ENCODE assay signal across 10 cellular contexts in the genomic region with DNA sequence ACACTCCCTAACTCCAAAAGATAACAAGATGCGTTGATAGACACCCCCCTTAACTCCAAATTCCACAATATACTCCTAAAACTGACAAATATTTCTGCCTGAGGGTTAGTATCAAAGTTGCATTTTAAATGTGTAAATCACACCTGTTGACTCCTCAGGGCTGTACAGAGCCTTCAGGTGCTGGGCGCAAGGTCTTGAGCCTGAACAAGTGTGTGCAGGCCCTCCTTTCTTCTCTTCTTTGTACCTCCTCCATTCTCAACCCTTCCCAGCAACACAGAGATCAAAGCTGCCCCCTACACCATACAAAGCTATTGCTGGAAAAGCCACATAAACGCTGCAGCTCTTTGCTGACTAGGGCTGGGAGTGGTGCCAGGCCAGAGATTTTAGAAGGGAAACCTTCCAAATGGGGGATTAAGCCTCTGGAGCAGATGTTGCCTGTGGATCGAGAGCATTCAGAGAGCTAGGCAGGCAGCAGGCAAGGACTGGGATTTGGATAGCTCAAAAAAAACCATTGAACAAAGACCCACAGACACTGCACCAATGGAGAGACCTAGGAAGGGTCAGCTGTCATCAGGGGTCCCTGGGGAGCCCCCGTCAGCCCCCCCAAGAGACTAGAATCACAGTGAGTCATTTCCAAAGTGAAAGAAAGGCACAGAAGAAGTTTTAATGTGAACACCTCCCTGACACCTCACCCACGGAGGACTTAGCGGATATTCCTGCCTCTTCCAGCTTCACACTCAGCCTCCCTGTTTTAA. TPM values are rescaled to one million over a fixed set of nuclear protein-coding genes. Genes with fewer than 3 reads are reported as not detected.
DNase-seq lines count a peak whose midpoint lies in the region; ATAC-seq and TF ChIP-seq lines count a peak whose summit lies in the region.
"Had no signal": no experiment of that assay in that cellular context is flagged by ENCODE, and none has a peak within 500 bp of the region (broad histone marks: within the 10 kb centered on the region; RNA-seq: fewer than 3 reads in every experiment).

No MANE protein-coding gene starts in this region.

- no peaks in the 10 kb centered on the region for H3K36me3 ChIP-seq in esophagus muscularis mucosa
- H3K36me3 ChIP-seq in neuronal stem cell (replicated peaks in 1 of 2; ENCODE audit: control insufficient read depth in 2 of 2, insufficient read depth in 2 of 2, low read length in 2 of 2): no peaks in the 10 kb centered on the region
- H3K36me3 ChIP-seq in lower lobe of right lung: no peaks in the 10 kb centered on the region
- no peaks in the 10 kb centered on the region for H3K36me3 ChIP-seq in WERI-Rb-1

- 28% methylated on average over 7 of the region's 7 CpGs for WGBS in esophagus muscularis mucosa
- WGBS in neuronal stem cell (ENCODE audit: extremely low coverage in 2 of 2, insufficient read length in 2 of 2, insufficient replicate concordance in 1 of 2), 2 donors: no CpG with 5 or more reads among the region's 7 CpGs

- H2AK5ac ChIP-seq in neuronal stem cell (ENCODE audit: low read depth, low read length): no peak overlapping the region

- H3K9ac ChIP-seq in neuronal stem cell (ENCODE audit: low read depth, low read length, poor library complexity): no peak overlapping the region

- peak overlapping the region; percentile 73 for H2AFZ ChIP-seq in neuronal stem cell (ENCODE audit: low read length)

- H2BK120ac ChIP-seq in neuronal stem cell (ENCODE audit: low read depth, low read length): no peak overlapping the region

- no peaks in the 10 kb centered on the region for H3K27me3 ChIP-seq in esophagus muscularis mucosa
- H3K27me3 ChIP-seq in neuronal stem cell (ENCODE audit: control insufficient read depth in 3 of 3, insufficient read depth in 3 of 3, low read depth in 1 of 3, low read length in 3 of 3): no peaks in the 10 kb centered on the region
- no peaks in the 10 kb centered on the region for H3K27me3 ChIP-seq in lower lobe of right lung (ENCODE audit: low read depth)
- no peaks in the 10 kb centered on the region for H3K27me3 ChIP-seq in WERI-Rb-1 (ENCODE audit: insufficient read depth, low read depth, severe bottlenecking)

- TF ChIP-seq CTCF in esophagus muscularis mucosa (IDR thresholded peaks at IDR 0.05): no peak
- TF ChIP-seq CTCF in lower lobe of right lung (IDR thresholded peaks at IDR 0.05): no peak
- TF ChIP-seq CTCF in WERI-Rb-1 (IDR thresholded peaks at IDR 0.05; ENCODE audit: low read depth, low read length): no peak

- H2BK5ac ChIP-seq in neuronal stem cell (ENCODE audit: low read length): no peak overlapping the region

- DNase-seq in AG20443 (ENCODE audit: low spot score): peak; percentile 67
- peak; percentile 67 to 87 for DNase-seq in NCI-H446 (lab: John Stamatoyannopoulos, UW)
- no peak for DNase-seq in esophagus muscularis mucosa (ENCODE audit: extremely low spot score)
- no peak for DNase-seq in neuronal stem cell (ENCODE audit: low spot score)
- no peak for DNase-seq in NCI-H2029 (lab: John Stamatoyannopoulos, UW)
- DNase-seq in lower lobe of right lung: no peak
- no peak for DNase-seq in WERI-Rb-1
- DNase-seq: activated naive CD8-positive, alpha-beta T cell treated with anti-CD3 and anti-CD28 coated beads for 36 hours; CD4-positive, CD25-positive, alpha-beta regulatory T cell had no signal

- H4K8ac ChIP-seq in neuronal stem cell (ENCODE audit: low read depth, low read length): no peak overlapping the region

- H3K27ac ChIP-seq in esophagus muscularis mucosa (replicated peaks in 1 of 4): peak overlapping the region; percentile 26 to 73 (median 54)
- H3K27ac ChIP-seq in neuronal stem cell (replicated peaks; ENCODE audit: low read length): peak overlapping the region; percentile 37
- H3K27ac ChIP-seq in lower lobe of right lung: no peak overlapping the region
- H3K27ac ChIP-seq in WERI-Rb-1: no peak overlapping the region

- no peak overlapping the region for H2BK15ac ChIP-seq in neuronal stem cell (ENCODE audit: low read length)

- no peaks in the 10 kb centered on the region for H3K9me3 ChIP-seq in esophagus muscularis mucosa
- H3K9me3 ChIP-seq in neuronal stem cell (replicated peaks in 1 of 2; ENCODE audit: control insufficient read depth in 2 of 2, insufficient read depth in 1 of 2, low read depth in 1 of 2, low read length in 2 of 2): no peaks in the 10 kb centered on the region
- no peaks in the 10 kb centered on the region for H3K9me3 ChIP-seq in lower lobe of right lung
- no peaks in the 10 kb centered on the region for H3K9me3 ChIP-seq in WERI-Rb-1 (ENCODE audit: severe bottlenecking)

- H3K14ac ChIP-seq in neuronal stem cell (ENCODE audit: low read length): no peak overlapping the region

- ATAC-seq in HG03342 (IDR thresholded peaks at IDR 0.05; ENCODE audit: unreplicated experiment) (no peak), lower lobe of right lung (no peak)

- no peak overlapping the region for H3K23ac ChIP-seq in neuronal stem cell (ENCODE audit: low read depth, low read length, poor library complexity)

- H3K18ac ChIP-seq in neuronal stem cell (ENCODE audit: low read length): no peak overlapping the region

- no peak for TF ChIP-seq POLR2A in esophagus muscularis mucosa (IDR thresholded peaks at IDR 0.05; ENCODE audit: low read depth)

- no peak overlapping the region for H4K91ac ChIP-seq in neuronal stem cell (ENCODE audit: low read depth, low read length, poor library complexity)

- TF ChIP-seq EP300 in esophagus muscularis mucosa (IDR thresholded peaks at IDR 0.05): no peak

- H3K79me1 ChIP-seq in neuronal stem cell (ENCODE audit: low read depth, low read length): no peaks in the 10 kb centered on the region

- intact Hi-C loops in esophagus muscularis mucosa (cut with DNase I): no loop called here
- intact Hi-C loops in lower lobe of right lung (cut with DNase I): no loop called here

- no peak overlapping the region for H3K4ac ChIP-seq in neuronal stem cell (ENCODE audit: low read length)

- H3K4me1 ChIP-seq in esophagus muscularis mucosa (peaks cover 0 to 17% (median 14%) of the 10 kb centered on the region in 4 donors), neuronal stem cell (ENCODE audit: control insufficient read depth in 2 of 2, insufficient read depth in 1 of 2, low read depth in 1 of 2, low read length in 2 of 2) (peaks cover 8 to 13% of the 10 kb centered on the region in 2 donors), lower lobe of right lung (no peaks in the 10 kb centered on the region)

- H2BK12ac ChIP-seq in neuronal stem cell (ENCODE audit: low read length): no peak overlapping the region

- no peak overlapping the region for H3K4me2 ChIP-seq in neuronal stem cell (ENCODE audit: insufficient read depth, low read length, poor library complexity, severe bottlenecking)

- peak overlapping the region; percentile 22 to 43 (median 33) for H3K4me3 ChIP-seq in esophagus muscularis mucosa
- no peak overlapping the region for H3K4me3 ChIP-seq in neuronal stem cell (ENCODE audit: low read length in 2 of 2)
- H3K4me3 ChIP-seq in lower lobe of right lung: no peak overlapping the region
- no peak overlapping the region for H3K4me3 ChIP-seq in WERI-Rb-1 (ENCODE audit: low read depth, low read length)

RNA-seq across cellular contexts. Expression of gene SUSD6, which starts 18.3 kb away (rescaled TPM):
- total RNA-seq in esophagus muscularis mucosa (10 to 100 TPM; 21.2 to 89.5 (median 43.5) TPM), lower lobe of right lung (80.1 TPM)
- polyA plus RNA-seq in neuronal stem cell (2013, experiment 1 of 2): 5.6 TPM
- 5.6 TPM for polyA plus RNA-seq in neuronal stem cell (2013, experiment 2 of 2)

RNA-seq across cellular contexts. Expression of gene CCDC177, which starts 18.4 kb away (rescaled TPM):
- not detected for total RNA-seq in esophagus muscularis mucosa
- polyA plus RNA-seq in neuronal stem cell (2013, experiment 1 of 2): 7.6 TPM
- polyA plus RNA-seq in neuronal stem cell (2013, experiment 2 of 2): 7.7 TPM
- not detected for total RNA-seq in lower lobe of right lung
- total RNA-seq: activated naive CD8-positive, alpha-beta T cell treated with anti-CD3 and anti-CD28 coated beads for 36 hours; CD4-positive, CD25-positive, alpha-beta regulatory T cell had no signal
- polyA plus RNA-seq: CD4-positive, CD25-positive, alpha-beta regulatory T cell had no signal

Comparison
In these comparisons a context has a peak if more than half of its experiments do, and no peak if none do; other contexts are left out.
1. DNase-seq: peak in AG20443 (single experiment) and NCI-H446 (2 of 2); none in esophagus muscularis mucosa (single experiment), neuronal stem cell (single experiment), NCI-H2029 (single experiment), lower lobe of right lung (single experiment) and WERI-Rb-1 (single experiment).
2. H3K27ac ChIP-seq: peak in esophagus muscularis mucosa (4 of 4) and neuronal stem cell (single experiment); none in lower lobe of right lung (single experiment) and WERI-Rb-1 (single experiment).
3. H3K4me3 ChIP-seq: peak in esophagus muscularis mucosa (4 of 4); none in neuronal stem cell (0 of 2), lower lobe of right lung (single experiment) and WERI-Rb-1 (single experiment).